23 cellular contexts compared by ENCODE assay signal in genomic region chr16:69486724-69487123, GRCh38.
"Had no signal": no experiment of that assay in that cellular context is flagged by ENCODE, and none has a peak within 500 bp of the region (broad histone marks: within the 10 kb centered on the region; RNA-seq: fewer than 3 reads in every experiment).

No MANE protein-coding gene starts in this region.

- H3K27ac ChIP-seq: ascending aorta, body of pancreas, Peyer's patch had no signal

- DNase-seq: activated CD4-positive, alpha-beta T cell treated with anti-CD3 and anti-CD28 coated beads for 48 hours; activated CD4-positive, alpha-beta T cell treated with anti-CD3 and anti-CD28 coated beads, Interleukin-2, amount 50 U/mL, for 4 hours; activated CD4-positive, CD25-positive, alpha-beta regulatory T cell treated with anti-CD3 and anti-CD28 coated beads, Interleukin-2, amount 50 U/mL, for 72 hours; activated CD8-positive, alpha-beta memory T cell treated with anti-CD3 and anti-CD28 coated beads, Interleukin-2, amount 50 U/mL, for 48 hours; activated CD8-positive, alpha-beta T cell treated with anti-CD3 and anti-CD28 coated beads, Interleukin-2, amount 10 ng/mL, durations not matched to agents 7 days and 5 days; activated effector memory CD4-positive, alpha-beta T cell treated with Interleukin-2 at 50 U/mL for 16 hours; activated naive CD4-positive, alpha-beta T cell; activated T-cell treated with anti-CD3 and anti-CD28 coated beads, Interleukin-2, amount 50 U/mL, for 1 hour; amniotic stem cell; body of pancreas; Karpas-422; MM.1S; NCI-H146; NCI-H187 treated with DMSO at 0.1 percent for 48 hours; NCI-H2081 treated with DMSO at 0.1 percent for 48 hours; NCI-H510A treated with DMSO at 0.1 percent for 48 hours; NCI-H774; NK-92 treated with Interleukin-12 subunit alpha and Interleukin-12 subunit beta, amount 100 ng/mL, for 24 hours; OCI-M1; Peyer's patch; SHP77 had no signal

- ATAC-seq: activated CD8-positive, alpha-beta T cell treated with anti-CD3 and anti-CD28 coated beads, Interleukin-2, amount 10 ng/mL, durations not matched to agents 7 days and 5 days; body of pancreas; WTC11 had no signal

- H3K4me3 ChIP-seq: ascending aorta, body of pancreas, Peyer's patch had no signal

- H3K36me3 ChIP-seq: ascending aorta, Peyer's patch had no signal

- H3K4me1 ChIP-seq: body of pancreas, Peyer's patch had no signal

- H3K9me3 ChIP-seq: ascending aorta, body of pancreas, Peyer's patch had no signal

- H3K27me3 ChIP-seq: ascending aorta, body of pancreas, Peyer's patch had no signal
